In genomic region chr14:61472025-61472672, GRCh38 we compare ENCODE assay signal across 8 cellular contexts.
A peak's percentile ranks its signal among the peaks of the same experiment; 100 is the strongest.
DNase-seq lines count a peak whose midpoint lies in the region; ATAC-seq and TF ChIP-seq lines count a peak whose summit lies in the region.

No MANE protein-coding gene starts in this region.

- no peak overlapping the region for H4K8ac ChIP-seq in mesendoderm (ENCODE audit: low read depth, low read length)

- no peaks in the 10 kb centered on the region for H3K79me1 ChIP-seq in mesendoderm (ENCODE audit: low read length)

- peak overlapping the region; percentile 35 for H3K27ac Mint-ChIP-seq in mesothelial cell of epicardium

- no peaks in the 10 kb centered on the region for H3K27me3 Mint-ChIP-seq in mesothelial cell of epicardium (ENCODE audit: low read depth)

- H3K18ac ChIP-seq in mesendoderm (ENCODE audit: low read length), result no peak overlapping the region

- H3K36me3 Mint-ChIP-seq in mesothelial cell of epicardium, result no peaks in the 10 kb centered on the region

- no peak overlapping the region for H3K4ac ChIP-seq in mesendoderm (ENCODE audit: low read depth, low read length)

- no peak for TF ChIP-seq CTCF in mesothelial cell of epicardium (IDR thresholded peaks at IDR 0.05; ENCODE audit: unreplicated experiment)

- no peak overlapping the region for H2BK15ac ChIP-seq in mesendoderm (replicated peaks; ENCODE audit: low read depth)

- H2AK5ac ChIP-seq in mesendoderm (ENCODE audit: low read length), result no peak overlapping the region

- no peaks in the 10 kb centered on the region for H3K79me2 ChIP-seq in mesendoderm (ENCODE audit: control insufficient read depth, insufficient read depth, low read length)

- peak; percentile 22 to 48 for DNase-seq in stimulated activated CD4-positive, alpha-beta T cell treated with anti-CD3 and anti-CD28 coated beads, Interleukin-2, amount 100 ng/mL, for 24 hours
- no peak for DNase-seq in stimulated activated CD4-positive, alpha-beta T cell treated with anti-CD3 and anti-CD28 coated beads, Interleukin-2, amount 100 ng/mL, for 48 hours
- DNase-seq in SJSA1 (ENCODE audit: low read depth in 1 of 2, low spot score in 2 of 2) (peak; percentile 77 to 94), mesothelial cell of epicardium (ENCODE audit: low spot score in 2 of 2, unreplicated experiment in 2 of 2) (no peak), left lobe of liver (ENCODE audit: low spot score) (no peak), mesendoderm (no peak)

- no peak overlapping the region for H3K9ac ChIP-seq in mesendoderm (ENCODE audit: low read length)

- H3K9me3 ChIP-seq in SJSA1 (replicated peaks), result no peaks in the 10 kb centered on the region

- H4K5ac ChIP-seq in mesendoderm (ENCODE audit: low read length), result no peak overlapping the region

- H3K4me2 ChIP-seq in mesendoderm (ENCODE audit: low read length), result no peak overlapping the region

- 21% methylated on average over 8 of the region's 8 CpGs for WGBS in urinary bladder
- no CpG with 5 or more reads among the region's 8 CpGs for WGBS in mesendoderm (ENCODE audit: extremely low coverage, insufficient coverage, low lambda C conversion rate)

- no peak overlapping the region for H2BK5ac ChIP-seq in mesendoderm (ENCODE audit: low read length)

- ATAC-seq in left lobe of liver, result no peak

- peak overlapping the region; percentile 39 for H3K4me3 Mint-ChIP-seq in mesothelial cell of epicardium

- no peak overlapping the region for H3K23ac ChIP-seq in mesendoderm (ENCODE audit: low read length)

- no peaks in the 10 kb centered on the region for H3K9me3 Mint-ChIP-seq in mesothelial cell of epicardium

- H3K27ac ChIP-seq in SJSA1 (peak overlapping the region; percentile 87), cingulate gyrus (ENCODE audit: low read depth, low read length) (peak overlapping the region; percentile 14), urinary bladder (ENCODE audit: low read depth) (peak overlapping the region; percentile 64), mesendoderm (ENCODE audit: low read depth, low read length) (no peak overlapping the region)

- H2BK120ac ChIP-seq in mesendoderm (ENCODE audit: low read depth, low read length), result no peak overlapping the region

- H3K4me3 ChIP-seq in SJSA1, result peak overlapping the region; percentile 37
- peak overlapping the region; percentile 29 for H3K4me3 ChIP-seq in urinary bladder (ENCODE audit: low read depth, low read length)
- H3K4me3 ChIP-seq in mesendoderm (ENCODE audit: low read length), result no peak overlapping the region

- H3K4me1 ChIP-seq in SJSA1 (replicated peaks) (peaks cover 50% of the 10 kb centered on the region), urinary bladder (ENCODE audit: insufficient read depth) (no peaks in the 10 kb centered on the region), mesendoderm (ENCODE audit: control insufficient read depth, low read depth, low read length) (peaks cover 2% of the 10 kb centered on the region)

- H3K36me3 ChIP-seq in SJSA1 (no peaks in the 10 kb centered on the region), urinary bladder (ENCODE audit: insufficient read depth) (no peaks in the 10 kb centered on the region), mesendoderm (ENCODE audit: control insufficient read depth, insufficient read depth, low read length) (no peaks in the 10 kb centered on the region)

- peaks cover 58% of the 10 kb centered on the region for H3K4me1 Mint-ChIP-seq in mesothelial cell of epicardium

- H3K27me3 ChIP-seq in SJSA1 (replicated peaks), result no peaks in the 10 kb centered on the region
- no peaks in the 10 kb centered on the region for H3K27me3 ChIP-seq in mesendoderm (ENCODE audit: insufficient read depth, low read length, poor library complexity)

- no peak overlapping the region for H3K56ac ChIP-seq in mesendoderm (ENCODE audit: low read length)

Comparison
In these comparisons a context has a peak if more than half of its experiments do, and no peak if none do; other contexts are left out.
1. DNase-seq: peak in stimulated activated CD4-positive, alpha-beta T cell treated with anti-CD3 and anti-CD28 coated beads, Interleukin-2, amount 100 ng/mL, for 24 hours (2 of 2) and SJSA1 (2 of 2); none in stimulated activated CD4-positive, alpha-beta T cell treated with anti-CD3 and anti-CD28 coated beads, Interleukin-2, amount 100 ng/mL, for 48 hours (0 of 2), mesothelial cell of epicardium (0 of 2), left lobe of liver (single experiment) and mesendoderm (single experiment).